2 cellular contexts compared by ENCODE assay signal in the genomic region with DNA sequence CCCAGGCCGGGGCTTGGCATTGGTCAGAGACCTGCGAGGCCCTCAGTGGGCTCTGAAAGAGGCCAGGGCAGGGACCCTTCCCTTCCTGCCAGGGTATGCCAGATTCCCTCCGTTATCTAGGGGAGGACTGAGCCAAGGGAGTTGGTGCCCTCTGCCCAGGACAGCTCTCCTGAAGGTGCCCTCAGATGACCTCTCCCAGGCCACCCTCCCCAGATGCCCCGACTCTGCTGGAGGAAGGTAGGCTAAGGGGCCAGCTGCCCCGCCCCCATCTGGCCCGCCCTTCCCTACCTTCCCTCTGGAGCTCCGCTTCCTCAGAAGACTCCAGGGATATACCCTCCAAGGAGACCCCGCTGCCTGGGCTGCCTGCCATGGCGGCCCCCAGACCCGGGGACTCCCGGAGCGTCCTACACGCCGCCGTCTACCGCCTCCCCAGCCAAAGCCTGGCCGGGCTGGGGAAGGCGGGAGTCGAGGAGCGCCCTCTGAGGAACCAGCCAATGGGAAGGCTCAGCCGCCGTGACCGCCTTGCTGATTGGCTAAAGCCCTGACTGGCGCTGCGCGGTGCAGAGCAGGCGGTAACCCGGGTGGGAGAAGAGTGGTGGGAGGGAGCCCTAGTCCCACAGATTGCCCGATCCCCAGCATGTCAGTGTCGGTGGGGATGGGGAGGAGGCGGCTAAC.
TF ChIP-seq lines count a peak whose summit lies in the region.

No MANE protein-coding gene starts in this region.

TF ChIP-seq in HCT116, 20 proteins besides CTCF, POLR2A, EP300 and RAD21:
- peak; percentile 69 for TF ChIP-seq SP1 (IDR thresholded peaks at IDR 0.05; ENCODE audit: low read depth)
- no peak for TF ChIP-seq ZFX (IDR thresholded peaks at IDR 0.05)
- TF ChIP-seq POLR2AphosphoS5 (IDR thresholded peaks at IDR 0.05; ENCODE audit: low read depth, low read length): peak; percentile 66; the same call in 1 of the 2 replicates
TF ChIP-seq in HCT116: peak in this region for 2.

TF ChIP-seq in K562, 482 proteins besides CTCF, POLR2A, EP300 and RAD21 (continues in another document):
- peak; percentile 89 for TF ChIP-seq MBD2 (IDR thresholded peaks at IDR 0.05; ENCODE audit: borderline replicate concordance, low read depth)
- TF ChIP-seq, protein P1, sequence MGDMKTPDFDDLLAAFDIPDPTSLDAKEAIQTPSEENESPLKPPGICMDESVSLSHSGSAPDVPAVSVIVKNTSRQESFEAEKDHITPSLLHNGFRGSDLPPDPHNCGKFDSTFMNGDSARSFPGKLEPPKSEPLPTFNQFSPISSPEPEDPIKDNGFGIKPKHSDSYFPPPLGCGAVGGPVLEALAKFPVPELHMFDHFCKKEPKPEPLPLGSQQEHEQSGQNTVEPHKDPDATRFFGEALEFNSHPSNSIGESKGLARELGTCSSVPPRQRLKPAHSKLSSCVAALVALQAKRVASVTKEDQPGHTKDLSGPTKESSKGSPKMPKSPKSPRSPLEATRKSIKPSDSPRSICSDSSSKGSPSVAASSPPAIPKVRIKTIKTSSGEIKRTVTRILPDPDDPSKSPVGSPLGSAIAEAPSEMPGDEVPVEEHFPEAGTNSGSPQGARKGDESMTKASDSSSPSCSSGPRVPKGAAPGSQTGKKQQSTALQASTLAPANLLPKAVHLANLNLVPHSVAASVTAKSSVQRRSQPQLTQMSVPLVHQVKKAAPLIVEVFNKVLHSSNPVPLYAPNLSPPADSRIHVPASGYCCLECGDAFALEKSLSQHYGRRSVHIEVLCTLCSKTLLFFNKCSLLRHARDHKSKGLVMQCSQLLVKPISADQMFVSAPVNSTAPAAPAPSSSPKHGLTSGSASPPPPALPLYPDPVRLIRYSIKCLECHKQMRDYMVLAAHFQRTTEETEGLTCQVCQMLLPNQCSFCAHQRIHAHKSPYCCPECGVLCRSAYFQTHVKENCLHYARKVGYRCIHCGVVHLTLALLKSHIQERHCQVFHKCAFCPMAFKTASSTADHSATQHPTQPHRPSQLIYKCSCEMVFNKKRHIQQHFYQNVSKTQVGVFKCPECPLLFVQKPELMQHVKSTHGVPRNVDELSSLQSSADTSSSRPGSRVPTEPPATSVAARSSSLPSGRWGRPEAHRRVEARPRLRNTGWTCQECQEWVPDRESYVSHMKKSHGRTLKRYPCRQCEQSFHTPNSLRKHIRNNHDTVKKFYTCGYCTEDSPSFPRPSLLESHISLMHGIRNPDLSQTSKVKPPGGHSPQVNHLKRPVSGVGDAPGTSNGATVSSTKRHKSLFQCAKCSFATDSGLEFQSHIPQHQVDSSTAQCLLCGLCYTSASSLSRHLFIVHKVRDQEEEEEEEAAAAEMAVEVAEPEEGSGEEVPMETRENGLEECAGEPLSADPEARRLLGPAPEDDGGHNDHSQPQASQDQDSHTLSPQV (IDR thresholded peaks at IDR 0.05): no peak
- TF ChIP-seq CXXC5 (CRISPR knock-in tag; IDR thresholded peaks at IDR 0.05): peak; percentile 53
- TF ChIP-seq ZNF212 (CRISPR knock-in tag; IDR thresholded peaks at IDR 0.05): no peak
- TF ChIP-seq CBX3 (IDR thresholded peaks at IDR 0.05; ENCODE audit: borderline replicate concordance in 1 of 2, low read length in 2 of 2): peak in 1 of 2 experiments; percentile 47; a peak in 1 of 3 replicates
- 0 out of 2 replicates have a peak, but pooled peaks have one; percentile 35 for TF ChIP-seq ZNF12 (CRISPR knock-in tag; IDR thresholded peaks at IDR 0.05)
- TF ChIP-seq, protein P2, sequence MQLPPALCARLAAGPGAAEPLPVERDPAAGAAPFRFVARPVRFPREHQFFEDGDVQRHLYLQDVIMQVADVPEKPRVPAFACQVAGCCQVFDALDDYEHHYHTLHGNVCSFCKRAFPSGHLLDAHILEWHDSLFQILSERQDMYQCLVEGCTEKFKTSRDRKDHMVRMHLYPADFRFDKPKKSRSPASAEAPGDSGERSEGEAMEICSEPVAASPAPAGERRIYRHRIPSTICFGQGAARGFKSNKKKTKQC (CRISPR knock-in tag; IDR thresholded peaks at IDR 0.05): peak; percentile 70; the same call in 1 of the 2 replicates
- no peak for TF ChIP-seq CREM (IDR thresholded peaks at IDR 0.05; ENCODE audit: low read depth)
- TF ChIP-seq ZNF282 (CRISPR knock-in tag; IDR thresholded peaks at IDR 0.05): no peak
- TF ChIP-seq ETV5 (CRISPR knock-in tag; IDR thresholded peaks at IDR 0.05; ENCODE audit: low read depth): no peak
- no peak for TF ChIP-seq MCM2 (IDR thresholded peaks at IDR 0.05; ENCODE audit: low read depth)
- peak; percentile 38 for TF ChIP-seq NEUROD1 (IDR thresholded peaks at IDR 0.05; ENCODE audit: borderline replicate concordance, low read depth, low read length, partially characterized antibody)
- no peak for TF ChIP-seq ZKSCAN1 (IDR thresholded peaks at IDR 0.05; ENCODE audit: low read depth, low read length)
- TF ChIP-seq KLF10 (CRISPR knock-in tag; IDR thresholded peaks at IDR 0.05): no peak
- no peak for TF ChIP-seq ESRRA (IDR thresholded peaks at IDR 0.05; ENCODE audit: borderline replicate concordance, low read depth)
- no peak for TF ChIP-seq SMARCA5 (IDR thresholded peaks at IDR 0.05)
- TF ChIP-seq, protein P3, sequence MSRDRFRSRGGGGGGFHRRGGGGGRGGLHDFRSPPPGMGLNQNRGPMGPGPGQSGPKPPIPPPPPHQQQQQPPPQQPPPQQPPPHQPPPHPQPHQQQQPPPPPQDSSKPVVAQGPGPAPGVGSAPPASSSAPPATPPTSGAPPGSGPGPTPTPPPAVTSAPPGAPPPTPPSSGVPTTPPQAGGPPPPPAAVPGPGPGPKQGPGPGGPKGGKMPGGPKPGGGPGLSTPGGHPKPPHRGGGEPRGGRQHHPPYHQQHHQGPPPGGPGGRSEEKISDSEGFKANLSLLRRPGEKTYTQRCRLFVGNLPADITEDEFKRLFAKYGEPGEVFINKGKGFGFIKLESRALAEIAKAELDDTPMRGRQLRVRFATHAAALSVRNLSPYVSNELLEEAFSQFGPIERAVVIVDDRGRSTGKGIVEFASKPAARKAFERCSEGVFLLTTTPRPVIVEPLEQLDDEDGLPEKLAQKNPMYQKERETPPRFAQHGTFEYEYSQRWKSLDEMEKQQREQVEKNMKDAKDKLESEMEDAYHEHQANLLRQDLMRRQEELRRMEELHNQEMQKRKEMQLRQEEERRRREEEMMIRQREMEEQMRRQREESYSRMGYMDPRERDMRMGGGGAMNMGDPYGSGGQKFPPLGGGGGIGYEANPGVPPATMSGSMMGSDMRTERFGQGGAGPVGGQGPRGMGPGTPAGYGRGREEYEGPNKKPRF (IDR thresholded peaks at IDR 0.05; ENCODE audit: low read depth, low read length): no peak
- peak; percentile 70 for TF ChIP-seq CHD2 (IDR thresholded peaks at IDR 0.05; ENCODE audit: low read depth, low read length)
- peak; percentile 59 for TF ChIP-seq SP2 (IDR thresholded peaks at IDR 0.05; ENCODE audit: extremely low read depth, low read depth, low read length, poor library complexity, severe bottlenecking)
- peak; percentile 66 for TF ChIP-seq RBM25 (IDR thresholded peaks at IDR 0.05; ENCODE audit: low read depth, low read length, severe bottlenecking)
- TF ChIP-seq NUFIP1 (IDR thresholded peaks at IDR 0.05; ENCODE audit: partially characterized antibody): no peak
- no peak for TF ChIP-seq TOE1 (IDR thresholded peaks at IDR 0.05; ENCODE audit: borderline replicate concordance)
- 0 out of 2 replicates have a peak, but pooled peaks have one; percentile 74 for TF ChIP-seq TOE1 (CRISPR knock-in tag; IDR thresholded peaks at IDR 0.05; ENCODE audit: borderline replicate concordance, low read depth)
- TF ChIP-seq ZBTB8A (IDR thresholded peaks at IDR 0.05; ENCODE audit: partially characterized antibody): no peak
- TF ChIP-seq KAT7 (CRISPR knock-in tag; IDR thresholded peaks at IDR 0.05; ENCODE audit: borderline replicate concordance): no peak
- TF ChIP-seq NFYB (IDR thresholded peaks at IDR 0.05; ENCODE audit: extremely low read depth, insufficient read length): peak; percentile 94
- 0 out of 2 replicates have a peak, but pooled peaks have one; percentile 18 for TF ChIP-seq RB1 (IDR thresholded peaks at IDR 0.05; ENCODE audit: low read depth)
- 0 out of 2 replicates have a peak, but pooled peaks have one; percentile 22 for TF ChIP-seq RBFOX2 (IDR thresholded peaks at IDR 0.05; ENCODE audit: low read depth, low read length)
- TF ChIP-seq, protein P4, sequence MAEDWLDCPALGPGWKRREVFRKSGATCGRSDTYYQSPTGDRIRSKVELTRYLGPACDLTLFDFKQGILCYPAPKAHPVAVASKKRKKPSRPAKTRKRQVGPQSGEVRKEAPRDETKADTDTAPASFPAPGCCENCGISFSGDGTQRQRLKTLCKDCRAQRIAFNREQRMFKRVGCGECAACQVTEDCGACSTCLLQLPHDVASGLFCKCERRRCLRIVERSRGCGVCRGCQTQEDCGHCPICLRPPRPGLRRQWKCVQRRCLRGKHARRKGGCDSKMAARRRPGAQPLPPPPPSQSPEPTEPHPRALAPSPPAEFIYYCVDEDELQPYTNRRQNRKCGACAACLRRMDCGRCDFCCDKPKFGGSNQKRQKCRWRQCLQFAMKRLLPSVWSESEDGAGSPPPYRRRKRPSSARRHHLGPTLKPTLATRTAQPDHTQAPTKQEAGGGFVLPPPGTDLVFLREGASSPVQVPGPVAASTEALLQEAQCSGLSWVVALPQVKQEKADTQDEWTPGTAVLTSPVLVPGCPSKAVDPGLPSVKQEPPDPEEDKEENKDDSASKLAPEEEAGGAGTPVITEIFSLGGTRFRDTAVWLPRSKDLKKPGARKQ (CRISPR knock-in tag; IDR thresholded peaks at IDR 0.05): no peak
- peak; percentile 19; the same call in 1 of the 2 replicates for TF ChIP-seq CREB1 (IDR thresholded peaks at IDR 0.05)
- TF ChIP-seq CREB1 (CRISPR knock-in tag; IDR thresholded peaks at IDR 0.05): peak; percentile 45
- TF ChIP-seq, protein P5, sequence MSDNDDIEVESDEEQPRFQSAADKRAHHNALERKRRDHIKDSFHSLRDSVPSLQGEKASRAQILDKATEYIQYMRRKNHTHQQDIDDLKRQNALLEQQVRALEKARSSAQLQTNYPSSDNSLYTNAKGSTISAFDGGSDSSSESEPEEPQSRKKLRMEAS (CRISPR knock-in tag; IDR thresholded peaks at IDR 0.05): peak; percentile 84
- TF ChIP-seq ZNF589 (CRISPR knock-in tag; IDR thresholded peaks at IDR 0.05; ENCODE audit: low read depth): no peak
- TF ChIP-seq, protein P6, sequence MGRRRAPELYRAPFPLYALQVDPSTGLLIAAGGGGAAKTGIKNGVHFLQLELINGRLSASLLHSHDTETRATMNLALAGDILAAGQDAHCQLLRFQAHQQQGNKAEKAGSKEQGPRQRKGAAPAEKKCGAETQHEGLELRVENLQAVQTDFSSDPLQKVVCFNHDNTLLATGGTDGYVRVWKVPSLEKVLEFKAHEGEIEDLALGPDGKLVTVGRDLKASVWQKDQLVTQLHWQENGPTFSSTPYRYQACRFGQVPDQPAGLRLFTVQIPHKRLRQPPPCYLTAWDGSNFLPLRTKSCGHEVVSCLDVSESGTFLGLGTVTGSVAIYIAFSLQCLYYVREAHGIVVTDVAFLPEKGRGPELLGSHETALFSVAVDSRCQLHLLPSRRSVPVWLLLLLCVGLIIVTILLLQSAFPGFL (CRISPR knock-in tag; IDR thresholded peaks at IDR 0.05): no peak
- no peak for TF ChIP-seq SMAD2 (IDR thresholded peaks at IDR 0.05; ENCODE audit: low read depth, low read length)
- TF ChIP-seq NR3C1 (CRISPR knock-in tag; IDR thresholded peaks at IDR 0.05): no peak
- TF ChIP-seq HDAC6 (IDR thresholded peaks at IDR 0.05; ENCODE audit: low read depth, low read length): no peak
- TF ChIP-seq HEY1 (CRISPR knock-in tag; IDR thresholded peaks at IDR 0.05; ENCODE audit: borderline replicate concordance): no peak
- TF ChIP-seq, protein P7, sequence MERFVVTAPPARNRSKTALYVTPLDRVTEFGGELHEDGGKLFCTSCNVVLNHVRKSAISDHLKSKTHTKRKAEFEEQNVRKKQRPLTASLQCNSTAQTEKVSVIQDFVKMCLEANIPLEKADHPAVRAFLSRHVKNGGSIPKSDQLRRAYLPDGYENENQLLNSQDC (CRISPR knock-in tag; IDR thresholded peaks at IDR 0.05): no peak
- TF ChIP-seq ASH1L (IDR thresholded peaks at IDR 0.05; ENCODE audit: borderline replicate concordance, low read depth, partially characterized antibody): peak; percentile 83
- TF ChIP-seq BCOR (IDR thresholded peaks at IDR 0.05): no peak
- TF ChIP-seq L3MBTL2 (IDR thresholded peaks at IDR 0.05): peak; percentile 82
- peak; percentile 33 to 53; a peak in 3 of 4 replicates for TF ChIP-seq NRF1 (conservative IDR thresholded peaks at IDR 0.05 in 1 of 2, IDR thresholded peaks at IDR 0.05 in 1 of 2)
- TF ChIP-seq, protein P8, sequence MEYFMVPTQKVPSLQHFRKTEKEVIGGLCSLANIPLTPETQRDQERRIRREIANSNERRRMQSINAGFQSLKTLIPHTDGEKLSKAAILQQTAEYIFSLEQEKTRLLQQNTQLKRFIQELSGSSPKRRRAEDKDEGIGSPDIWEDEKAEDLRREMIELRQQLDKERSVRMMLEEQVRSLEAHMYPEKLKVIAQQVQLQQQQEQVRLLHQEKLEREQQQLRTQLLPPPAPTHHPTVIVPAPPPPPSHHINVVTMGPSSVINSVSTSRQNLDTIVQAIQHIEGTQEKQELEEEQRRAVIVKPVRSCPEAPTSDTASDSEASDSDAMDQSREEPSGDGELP (CRISPR knock-in tag; IDR thresholded peaks at IDR 0.05; ENCODE audit: borderline replicate concordance): peak; percentile 43; the same call in 1 of the 2 replicates
- TF ChIP-seq ATF1 (CRISPR knock-in tag; IDR thresholded peaks at IDR 0.05): no peak
- TF ChIP-seq ATF1 (tag; IDR thresholded peaks at IDR 0.05): peak; percentile 31; the same call in 1 of the 2 replicates
- TF ChIP-seq, protein P9, sequence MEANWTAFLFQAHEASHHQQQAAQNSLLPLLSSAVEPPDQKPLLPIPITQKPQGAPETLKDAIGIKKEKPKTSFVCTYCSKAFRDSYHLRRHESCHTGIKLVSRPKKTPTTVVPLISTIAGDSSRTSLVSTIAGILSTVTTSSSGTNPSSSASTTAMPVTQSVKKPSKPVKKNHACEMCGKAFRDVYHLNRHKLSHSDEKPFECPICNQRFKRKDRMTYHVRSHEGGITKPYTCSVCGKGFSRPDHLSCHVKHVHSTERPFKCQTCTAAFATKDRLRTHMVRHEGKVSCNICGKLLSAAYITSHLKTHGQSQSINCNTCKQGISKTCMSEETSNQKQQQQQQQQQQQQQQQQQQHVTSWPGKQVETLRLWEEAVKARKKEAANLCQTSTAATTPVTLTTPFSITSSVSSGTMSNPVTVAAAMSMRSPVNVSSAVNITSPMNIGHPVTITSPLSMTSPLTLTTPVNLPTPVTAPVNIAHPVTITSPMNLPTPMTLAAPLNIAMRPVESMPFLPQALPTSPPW (CRISPR knock-in tag; IDR thresholded peaks at IDR 0.05): 0 out of 2 replicates have a peak, but pooled peaks have one; percentile 32
